Comparison of ENCODE assay signal across 25 cellular contexts in genomic region chr10:21742740-21743412, GRCh38.
A peak's percentile ranks its signal among the peaks of the same experiment; 100 is the strongest.
DNase-seq lines count a peak whose midpoint lies in the region; ATAC-seq, FAIRE-seq and TF ChIP-seq lines count a peak whose summit lies in the region.
"Had no signal": no experiment of that assay in that cellular context is flagged by ENCODE, and none has a peak within 500 bp of the region (broad histone marks: within the 10 kb centered on the region; RNA-seq: fewer than 3 reads in every experiment).

No MANE protein-coding gene starts in this region.

- H3K79me1 ChIP-seq in trophoblast cell (ENCODE audit: low read length): peaks cover 2% of the 10 kb centered on the region

- no peak overlapping the region for H3K14ac ChIP-seq in trophoblast cell (ENCODE audit: low read length)

- no peak overlapping the region for H4K8ac ChIP-seq in trophoblast cell (ENCODE audit: low read depth, low read length)

- H3K4me3 Mint-ChIP-seq in activated naive CD4-positive, alpha-beta T cell treated with anti-CD3 and anti-CD28 coated beads, Interleukin-2, amount 50 U/mL, for 24 hours: no peak overlapping the region
- no peak overlapping the region for H3K4me3 Mint-ChIP-seq in stimulated activated naive B cell treated with anti-CD40 and anti-IgM and Interleukin-4, amounts not matched to agents 10 μg/mL and 1 μg/mL and 100 μg/mL, for 72 hours
- H3K4me3 Mint-ChIP-seq in immature natural killer cell: no peak overlapping the region
- H3K4me3 Mint-ChIP-seq: activated B cell treated with CpG ODN at 0.5 μM for 24 hours; activated naive CD4-positive, alpha-beta T cell treated with anti-CD3 and anti-CD28 coated beads, Interleukin-2, amount 10 ng/mL, durations not matched to agents 7 days and 5 days; effector memory CD8-positive, alpha-beta T cell had no signal

- no peak overlapping the region for H4K12ac ChIP-seq in trophoblast cell (ENCODE audit: low read depth, low read length)

- no peak overlapping the region for H2BK12ac ChIP-seq in trophoblast cell (ENCODE audit: low read length)

- peak overlapping the region; percentile 31 for H3K27ac Mint-ChIP-seq in activated naive CD4-positive, alpha-beta T cell treated with anti-CD3 and anti-CD28 coated beads, Interleukin-2, amount 50 U/mL, for 24 hours
- no peak overlapping the region for H3K27ac Mint-ChIP-seq in activated naive CD4-positive, alpha-beta T cell treated with anti-CD3 and anti-CD28 coated beads, Interleukin-2, amount 50 U/mL, for 72 hours
- H3K27ac Mint-ChIP-seq in stimulated activated naive B cell treated with anti-CD40 and anti-IgM and Interleukin-4, amounts not matched to agents 10 μg/mL and 1 μg/mL and 100 μg/mL, for 72 hours: peak overlapping the region; percentile 51
- no peak overlapping the region for H3K27ac Mint-ChIP-seq in immature natural killer cell
- H3K27ac Mint-ChIP-seq: activated B cell treated with CpG ODN at 0.5 μM for 24 hours; activated naive CD4-positive, alpha-beta T cell treated with anti-CD3 and anti-CD28 coated beads, Interleukin-2, amount 10 ng/mL, durations not matched to agents 7 days and 5 days had no signal

- H3K27me3 ChIP-seq in Panc1 (ENCODE audit: control insufficient read depth, insufficient read depth, low read length) (no peaks in the 10 kb centered on the region), trophoblast cell (ENCODE audit: insufficient read depth, low read length) (no peaks in the 10 kb centered on the region), ovary (no peaks in the 10 kb centered on the region)
- H3K27me3 ChIP-seq: ascending aorta, esophagus muscularis mucosa, stomach, tibial nerve had no signal

- H3K36me3 Mint-ChIP-seq in activated naive CD4-positive, alpha-beta T cell treated with anti-CD3 and anti-CD28 coated beads, Interleukin-2, amount 50 U/mL, for 24 hours: peaks cover 14% of the 10 kb centered on the region
- peaks cover 0 to 44% of the 10 kb centered on the region in 2 donors for H3K36me3 Mint-ChIP-seq in activated naive CD4-positive, alpha-beta T cell treated with anti-CD3 and anti-CD28 coated beads, Interleukin-2, amount 50 U/mL, for 72 hours
- H3K36me3 Mint-ChIP-seq in stimulated activated naive B cell treated with anti-CD40 and anti-IgM and Interleukin-4, amounts not matched to agents 10 μg/mL and 1 μg/mL and 100 μg/mL, for 72 hours: peaks cover 27 to 53% of the 10 kb centered on the region in 2 donors
- H3K36me3 Mint-ChIP-seq in immature natural killer cell: peaks cover 0 to 28% (median 21%) of the 10 kb centered on the region in 3 donors

- DNase-seq in activated naive CD4-positive, alpha-beta T cell treated with anti-CD3 and anti-CD28 coated beads, Interleukin-2, amount 50 U/mL, for 72 hours (ENCODE audit: low spot score in 2 of 2): no peak
- DNase-seq in Panc1 (ENCODE audit: low read depth, low spot score): no peak
- DNase-seq in frontal cortex (ENCODE audit: low spot score in 2 of 2): no peak
- no peak for DNase-seq in stimulated activated naive B cell treated with anti-CD40 and anti-IgM and Interleukin-4, amounts not matched to agents 10 μg/mL and 1 μg/mL and 100 μg/mL, for 72 hours
- DNase-seq in trophoblast cell: no peak
- no peak for DNase-seq in immature natural killer cell
- DNase-seq in ovary: no peak
- DNase-seq: ACHN; activated B cell treated with CpG ODN at 0.5 μM for 24 hours; activated CD4-positive, alpha-beta T cell treated with anti-CD3 and anti-CD28 coated beads, Interleukin-2, amount 50 U/mL, for 48 hours; activated naive CD4-positive, alpha-beta T cell treated with anti-CD3 and anti-CD28 coated beads, Interleukin-2, amount 10 ng/mL, durations not matched to agents 7 days and 5 days; cortex of kidney; effector memory CD8-positive, alpha-beta T cell; foreskin melanocyte; Karpas-422; mesendoderm; NCI-H1436; SHP77 treated with DMSO at 0.1 percent for 48 hours; stomach had no signal

- no peak overlapping the region for H2BK120ac ChIP-seq in trophoblast cell (ENCODE audit: insufficient read depth, low read length, poor library complexity)

- H3K27me3 Mint-ChIP-seq in activated naive CD4-positive, alpha-beta T cell treated with anti-CD3 and anti-CD28 coated beads, Interleukin-2, amount 50 U/mL, for 24 hours: no peaks in the 10 kb centered on the region
- H3K27me3 Mint-ChIP-seq in stimulated activated naive B cell treated with anti-CD40 and anti-IgM and Interleukin-4, amounts not matched to agents 10 μg/mL and 1 μg/mL and 100 μg/mL, for 72 hours: no peaks in the 10 kb centered on the region
- peaks cover 2 to 8% (median 7%) of the 10 kb centered on the region in 3 donors for H3K27me3 Mint-ChIP-seq in immature natural killer cell (ENCODE audit: low read depth in 3 of 3)
- H3K27me3 Mint-ChIP-seq: activated B cell treated with CpG ODN at 0.5 μM for 24 hours; activated naive CD4-positive, alpha-beta T cell treated with anti-CD3 and anti-CD28 coated beads, Interleukin-2, amount 10 ng/mL, durations not matched to agents 7 days and 5 days; effector memory CD8-positive, alpha-beta T cell had no signal

- H3K4ac ChIP-seq in trophoblast cell (ENCODE audit: low read depth, low read length): no peak overlapping the region

- BruUV-seq in Panc1 (replicated peaks; lab: Mats Ljungman, UMichigan): TSS peak; percentile 49

- no CpG with 5 or more reads among the region's 5 CpGs for WGBS in trophoblast cell (ENCODE audit: extremely low coverage, insufficient coverage, insufficient read length)
- 93 to 97% (median 97%) methylated on average over 5 of the region's 5 CpGs for WGBS in ovary, 3 donors

- TF ChIP-seq CTCF in Panc1 (IDR thresholded peaks at IDR 0.05) (no peak), ovary (IDR thresholded peaks at IDR 0.05) (no peak)

- H3K18ac ChIP-seq in trophoblast cell (ENCODE audit: low read length): no peak overlapping the region

- H3K36me3 ChIP-seq in Panc1 (ENCODE audit: control insufficient read depth, insufficient read depth, low read length) (peaks cover 16% of the 10 kb centered on the region), trophoblast cell (ENCODE audit: control insufficient read depth in 1 of 2, insufficient read depth in 2 of 2, low read length in 2 of 2) (peaks cover 25 to 39% of the 10 kb centered on the region in 2 experiments), ovary (no peaks in the 10 kb centered on the region)

- CTCF ChIA-PET in Panc1 (lab: Charles Lee): no interaction called here

- POLR2A ChIA-PET in Panc1 (lab: Charles Lee): no interaction called here

- H3K4me3 ChIP-seq in Panc1 (ENCODE audit: low read depth in 2 of 2, low read length in 2 of 2): no peak overlapping the region
- no peak overlapping the region for H3K4me3 ChIP-seq in trophoblast cell (ENCODE audit: low read depth, low read length)
- no peak overlapping the region for H3K4me3 ChIP-seq in ovary
- H3K4me3 ChIP-seq: ascending aorta, esophagus muscularis mucosa, stomach, tibial nerve had no signal

- no peak overlapping the region for H2AFZ ChIP-seq in trophoblast cell (ENCODE audit: insufficient read depth, low read length, poor library complexity)

- no peak for TF ChIP-seq EP300 in ovary (IDR thresholded peaks at IDR 0.05)

- no peak overlapping the region for H4K91ac ChIP-seq in trophoblast cell (ENCODE audit: low read depth, low read length)

- H2BK5ac ChIP-seq in trophoblast cell (ENCODE audit: low read depth, low read length, poor library complexity): no peak overlapping the region

- H3K27ac ChIP-seq in Panc1 (ENCODE audit: low read length) (no peak overlapping the region), trophoblast cell (ENCODE audit: low read depth, low read length) (no peak overlapping the region), ovary (no peak overlapping the region)
- H3K27ac ChIP-seq: ascending aorta, esophagus muscularis mucosa, stomach, tibial nerve had no signal

- no peak overlapping the region for H3K23ac ChIP-seq in trophoblast cell (ENCODE audit: low read length)

- TF ChIP-seq POLR2A in ovary (IDR thresholded peaks at IDR 0.05): no peak

- in situ Hi-C loops in Panc1 (cut with HindIII; ENCODE audit: low pct_unique_long_range_greater_than_20kb, low sequenced_read_pairs): no loop called here

- intact Hi-C loops in Panc1 (cut with micrococcal nuclease; ENCODE audit: unreplicated experiment) (loop anchor here (10.0 kb wide), 1 partner anchor 212 kb away; no protein-coding TSS in a partner anchor), ovary (cut with DNase I) (no loop called here)

- no peaks in the 10 kb centered on the region for H3K9me3 Mint-ChIP-seq in activated naive CD4-positive, alpha-beta T cell treated with anti-CD3 and anti-CD28 coated beads, Interleukin-2, amount 50 U/mL, for 24 hours
- H3K9me3 Mint-ChIP-seq in activated naive CD4-positive, alpha-beta T cell treated with anti-CD3 and anti-CD28 coated beads, Interleukin-2, amount 50 U/mL, for 72 hours: no peaks in the 10 kb centered on the region
- H3K9me3 Mint-ChIP-seq in stimulated activated naive B cell treated with anti-CD40 and anti-IgM and Interleukin-4, amounts not matched to agents 10 μg/mL and 1 μg/mL and 100 μg/mL, for 72 hours: no peaks in the 10 kb centered on the region
- no peaks in the 10 kb centered on the region for H3K9me3 Mint-ChIP-seq in immature natural killer cell
- H3K9me3 Mint-ChIP-seq: activated B cell treated with CpG ODN at 0.5 μM for 24 hours; activated naive CD4-positive, alpha-beta T cell treated with anti-CD3 and anti-CD28 coated beads, Interleukin-2, amount 10 ng/mL, durations not matched to agents 7 days and 5 days; effector memory CD8-positive, alpha-beta T cell had no signal

- no peak overlapping the region for H3K4me2 ChIP-seq in trophoblast cell (ENCODE audit: low read length)

- peak; percentile 81 for FAIRE-seq in frontal cortex (lab: Jason Lieb, UNC)
- FAIRE-seq: GM18507 had no signal

- no peaks in the 10 kb centered on the region for H3K79me2 ChIP-seq in trophoblast cell (ENCODE audit: control insufficient read depth, insufficient read depth, low read length, poor library complexity)

- peaks cover 64% of the 10 kb centered on the region for H3K4me1 Mint-ChIP-seq in activated naive CD4-positive, alpha-beta T cell treated with anti-CD3 and anti-CD28 coated beads, Interleukin-2, amount 50 U/mL, for 24 hours
- peaks cover 0 to 6% of the 10 kb centered on the region in 2 donors for H3K4me1 Mint-ChIP-seq in stimulated activated naive B cell treated with anti-CD40 and anti-IgM and Interleukin-4, amounts not matched to agents 10 μg/mL and 1 μg/mL and 100 μg/mL, for 72 hours
- H3K4me1 Mint-ChIP-seq in immature natural killer cell: peaks cover 30 to 38% of the 10 kb centered on the region in 2 donors

- no peak overlapping the region for H2AK5ac ChIP-seq in trophoblast cell (ENCODE audit: low read length)

- ATAC-seq in activated naive CD4-positive, alpha-beta T cell treated with anti-CD3 and anti-CD28 coated beads, Interleukin-2, amount 50 U/mL, for 72 hours: no peak
- no peak for ATAC-seq in Panc1
- no peak for ATAC-seq in stimulated activated naive B cell treated with anti-CD40 and anti-IgM and Interleukin-4, amounts not matched to agents 10 μg/mL and 1 μg/mL and 100 μg/mL, for 72 hours (replicated peaks)
- ATAC-seq: effector memory CD8-positive, alpha-beta T cell; HCT116 had no signal

- no peak overlapping the region for H3K9ac ChIP-seq in trophoblast cell (ENCODE audit: low read length)

- H3K9me3 ChIP-seq in Panc1 (ENCODE audit: control insufficient read depth, insufficient read depth, low read depth, low read length) (no peaks in the 10 kb centered on the region), trophoblast cell (ENCODE audit: insufficient read depth, low read depth, low read length) (no peaks in the 10 kb centered on the region), ovary (no peaks in the 10 kb centered on the region)
- H3K9me3 ChIP-seq: ascending aorta, esophagus muscularis mucosa, stomach, tibial nerve had no signal

- no peaks in the 10 kb centered on the region for H3K4me1 ChIP-seq in Panc1 (ENCODE audit: control insufficient read depth, insufficient read depth, low read length)
- peaks cover 0 to 8% of the 10 kb centered on the region in 2 experiments for H3K4me1 ChIP-seq in trophoblast cell (ENCODE audit: control insufficient read depth in 1 of 2, insufficient read depth in 2 of 2, low read length in 2 of 2)
- peaks cover 1% of the 10 kb centered on the region for H3K4me1 ChIP-seq in ovary (ENCODE audit: insufficient read depth)
- H3K4me1 ChIP-seq: ascending aorta, esophagus muscularis mucosa, stomach, tibial nerve had no signal

Comparison
In these comparisons a context has a peak if more than half of its experiments do, and no peak if none do; other contexts are left out.
1. H3K27ac Mint-ChIP-seq: peak in activated naive CD4-positive, alpha-beta T cell treated with anti-CD3 and anti-CD28 coated beads, Interleukin-2, amount 50 U/mL, for 24 hours (single experiment) and stimulated activated naive B cell treated with anti-CD40 and anti-IgM and Interleukin-4, amounts not matched to agents 10 μg/mL and 1 μg/mL and 100 μg/mL, for 72 hours (single experiment); none in activated naive CD4-positive, alpha-beta T cell treated with anti-CD3 and anti-CD28 coated beads, Interleukin-2, amount 50 U/mL, for 72 hours (0 of 2) and immature natural killer cell (0 of 6).